ENCODE assay signal across 6 cellular contexts in the genomic region with DNA sequence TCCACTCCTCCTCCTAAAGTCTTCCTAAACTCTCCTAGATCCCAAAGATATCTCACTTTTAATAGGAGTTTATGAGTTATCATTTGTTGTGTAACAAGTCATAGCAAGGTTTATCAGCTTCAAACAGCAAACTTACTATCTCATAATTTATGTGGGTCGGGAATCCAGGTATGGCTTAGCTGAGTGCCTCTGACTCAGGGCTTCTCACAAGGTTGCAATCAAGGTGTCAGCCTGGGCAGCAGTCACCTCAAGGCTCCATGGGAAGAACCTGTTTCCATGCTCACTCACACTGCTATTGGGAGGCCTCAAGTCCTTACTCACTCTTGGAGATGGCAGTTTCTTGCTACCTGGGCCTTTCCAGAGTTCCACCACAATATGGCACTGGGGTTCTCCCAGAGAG.
"Had no signal": no experiment of that assay in that cellular context is flagged by ENCODE, and none has a peak within 500 bp of the region (broad histone marks: within the 10 kb centered on the region; RNA-seq: fewer than 3 reads in every experiment).

No MANE protein-coding gene starts in this region.

- DNase-seq: H9, HCEC 1CT had no signal

- H3K27ac Mint-ChIP-seq: GM23338, H9, IgD-negative memory B cell had no signal

- H3K27ac ChIP-seq: HL-60 had no signal

- H3K9me3 Mint-ChIP-seq: GM23338, H9 had no signal

- H3K27me3 Mint-ChIP-seq: IgD-negative memory B cell had no signal

- H3K4me3 Mint-ChIP-seq: GM23338, H9, IgD-negative memory B cell had no signal

- ATAC-seq: GM23338, HepG2 had no signal

- H2AFZ ChIP-seq: GM23338 had no signal

- H3K4me1 Mint-ChIP-seq: GM23338, H9, IgD-negative memory B cell had no signal

- H3K4me3 ChIP-seq: GM23338 had no signal

- H3K4me2 ChIP-seq: GM23338 had no signal

- H3K36me3 Mint-ChIP-seq: IgD-negative memory B cell had no signal
